ENCODE assay signal across 8 cellular contexts in the genomic region with DNA sequence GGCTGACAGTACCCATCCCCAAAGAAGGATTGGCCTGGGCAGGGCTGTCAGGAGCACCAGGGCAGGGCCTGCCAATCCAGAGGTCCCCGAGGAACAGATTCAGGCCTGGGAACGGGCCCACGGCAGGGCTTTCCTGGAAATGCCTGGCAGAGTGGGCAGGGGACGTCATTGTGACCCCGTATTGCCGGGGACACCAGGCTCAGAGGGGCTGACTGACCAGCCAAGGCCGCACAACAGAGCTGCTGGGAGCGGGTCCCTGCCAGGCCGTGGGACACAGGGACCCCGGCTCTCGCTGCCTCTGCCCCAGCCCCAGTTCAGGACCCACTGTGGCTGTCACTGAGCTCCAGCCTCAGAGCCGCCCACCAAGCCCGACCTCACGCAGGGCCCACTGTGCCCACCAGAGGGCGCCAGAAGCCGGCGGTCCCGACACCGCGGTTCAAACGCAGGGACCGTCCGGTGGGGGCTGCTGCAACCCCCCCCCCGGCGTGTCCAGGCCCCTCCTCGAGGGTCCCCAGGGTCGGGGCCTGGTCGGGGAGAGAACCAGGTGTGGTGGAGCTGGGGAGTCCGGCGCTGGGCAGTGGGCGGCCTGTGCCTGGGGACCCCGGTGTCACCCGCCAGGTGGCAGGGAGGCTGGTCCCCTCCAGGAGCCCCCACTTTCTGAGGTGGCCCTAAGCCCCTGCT. TPM values are rescaled to one million over a fixed set of nuclear protein-coding genes. Genes with fewer than 3 reads are reported as not detected.
DNase-seq lines count a peak whose midpoint lies in the region; ATAC-seq and TF ChIP-seq lines count a peak whose summit lies in the region.

No MANE protein-coding gene starts in this region.

- intact Hi-C loops in mammary epithelial cell (cut with micrococcal nuclease), result loop anchor here (1.0 to 5.0 kb wide), 2 partner anchors 46 to 140 kb away; no protein-coding TSS in a partner anchor

- DNase-seq in DMS 273 (lab: John Stamatoyannopoulos, UW; ENCODE audit: unreplicated experiment) (peak; percentile 76), DMS 273 treated with DMSO at 0.1 percent for 48 hours (lab: John Stamatoyannopoulos, UW) (no peak), mammary epithelial cell (no peak), mesothelial cell of epicardium (ENCODE audit: low spot score in 2 of 2, unreplicated experiment in 2 of 2) (peak in 1 of 2 experiments; percentile 71), NCI-H524 treated with DMSO at 0.1 percent for 48 hours (lab: John Stamatoyannopoulos, UW) (no peak)
- peak; percentile 66 to 74 for DNase-seq in stimulated activated naive CD8-positive, alpha-beta T cell treated with anti-CD3 and anti-CD28 coated beads, Interleukin-15, amount 100 ng/mL, for 72 hours

- CTCF ChIA-PET in mammary epithelial cell (lab: Charles Lee; ENCODE audit: low non-redundant PET), result interaction anchor here (0.6 to 1.8 kb wide), 2 partner anchors 46 to 137 kb away, joined by 4 read pairs; no protein-coding TSS in a partner anchor

- dilution Hi-C loops in mammary epithelial cell (cut with HindIII; ENCODE audit: low sequenced_read_pairs), result no loop called here

- no peak overlapping the region for H3K4me3 Mint-ChIP-seq in mesothelial cell of epicardium
- no peak overlapping the region for H3K4me3 Mint-ChIP-seq in stimulated activated naive CD8-positive, alpha-beta T cell treated with anti-CD3 and anti-CD28 coated beads, Interleukin-15, amount 100 ng/mL, for 72 hours

- H3K9me3 ChIP-seq in mammary epithelial cell (replicated peaks; ENCODE audit: insufficient read depth, low read length), result peaks cover 4% of the 10 kb centered on the region

- H3K9me3 Mint-ChIP-seq in mesothelial cell of epicardium, result peaks cover 5% of the 10 kb centered on the region
- peaks cover 6 to 7% of the 10 kb centered on the region in 2 donors for H3K9me3 Mint-ChIP-seq in stimulated activated naive CD8-positive, alpha-beta T cell treated with anti-CD3 and anti-CD28 coated beads, Interleukin-15, amount 100 ng/mL, for 72 hours

- in situ Hi-C loops in mammary epithelial cell (cut with MboI; ENCODE audit: low sequenced_read_pairs in 2 of 2), result loop anchor here in 1 of 2 donors (25.0 kb wide), 1 partner anchor 345 kb away; the partner anchor contains the start of genes ANTKMT, FBXL16 and METRN

- no TSS peak for BruUV-seq in mammary epithelial cell (replicated peaks; lab: Mats Ljungman, UMichigan)

- H3K4me1 ChIP-seq in mammary epithelial cell (ENCODE audit: insufficient read depth, low read length), result no peaks in the 10 kb centered on the region

- H3K4me3 ChIP-seq in WI38 (ENCODE audit: low read depth, low read length), result no peak overlapping the region
- no peak overlapping the region for H3K4me3 ChIP-seq in mammary epithelial cell (replicated peaks in 1 of 3; ENCODE audit: insufficient read depth in 1 of 3, low read depth in 2 of 3, low read length in 3 of 3)

- H3K4me1 Mint-ChIP-seq in mesothelial cell of epicardium, result no peaks in the 10 kb centered on the region
- H3K4me1 Mint-ChIP-seq in stimulated activated naive CD8-positive, alpha-beta T cell treated with anti-CD3 and anti-CD28 coated beads, Interleukin-15, amount 100 ng/mL, for 72 hours, result peaks cover 5% of the 10 kb centered on the region

- no peaks in the 10 kb centered on the region for H3K36me3 ChIP-seq in mammary epithelial cell (ENCODE audit: insufficient read depth, low read length)

- no peak overlapping the region for H3K27ac Mint-ChIP-seq in mesothelial cell of epicardium
- no peak overlapping the region for H3K27ac Mint-ChIP-seq in stimulated activated naive CD8-positive, alpha-beta T cell treated with anti-CD3 and anti-CD28 coated beads, Interleukin-15, amount 100 ng/mL, for 72 hours

- 35% methylated on average over 12 of the region's 33 CpGs for WGBS in mammary epithelial cell (ENCODE audit: low coverage, missing lambda C conversion rate)

- peaks cover 8% of the 10 kb centered on the region for H3K27me3 Mint-ChIP-seq in mesothelial cell of epicardium (ENCODE audit: low read depth)
- peaks cover 6% of the 10 kb centered on the region for H3K27me3 Mint-ChIP-seq in stimulated activated naive CD8-positive, alpha-beta T cell treated with anti-CD3 and anti-CD28 coated beads, Interleukin-15, amount 100 ng/mL, for 72 hours

- peak; percentile 68 for ATAC-seq in stimulated activated naive CD8-positive, alpha-beta T cell treated with anti-CD3 and anti-CD28 coated beads, Interleukin-15, amount 100 ng/mL, for 72 hours
- no peak for ATAC-seq in HG02571 (IDR thresholded peaks at IDR 0.05; ENCODE audit: unreplicated experiment)

- no peak overlapping the region for H3K4me2 ChIP-seq in mammary epithelial cell (ENCODE audit: insufficient read depth, low read depth, low read length)

- TF ChIP-seq CTCF in WI38 (IDR thresholded peaks at IDR 0.05; ENCODE audit: low read depth, low read length) (peak; percentile 54), mammary epithelial cell (conservative IDR thresholded peaks at IDR 0.05 in 1 of 2, IDR thresholded peaks at IDR 0.05 in 1 of 2; ENCODE audit: extremely low read depth in 1 of 2, insufficient read depth in 1 of 2, low read depth in 1 of 2, low read length in 2 of 2) (peak; percentile 40 to 76), mesothelial cell of epicardium (IDR thresholded peaks at IDR 0.05; ENCODE audit: unreplicated experiment) (peak; percentile 90)

- H2AFZ ChIP-seq in mammary epithelial cell (ENCODE audit: low read depth, low read length), result no peak overlapping the region

- no peaks in the 10 kb centered on the region for H4K20me1 ChIP-seq in mammary epithelial cell (ENCODE audit: insufficient read depth, low read length)

- no peaks in the 10 kb centered on the region for H3K79me2 ChIP-seq in mammary epithelial cell (ENCODE audit: insufficient read depth, low read length)

- no peak overlapping the region for H3K9ac ChIP-seq in mammary epithelial cell (ENCODE audit: insufficient read depth, low read length)

- H3K27ac ChIP-seq in mammary epithelial cell (ENCODE audit: insufficient read depth, low read depth, low read length), result no peak overlapping the region

- no peaks in the 10 kb centered on the region for H3K27me3 ChIP-seq in mammary epithelial cell (ENCODE audit: insufficient read depth, low read length)

- no peaks in the 10 kb centered on the region for H3K36me3 Mint-ChIP-seq in mesothelial cell of epicardium

RNA-seq across cellular contexts. Expression of gene SSTR5, which starts 15.2 kb away (rescaled TPM):
- total RNA-seq in mammary epithelial cell (not detected), mesothelial cell of epicardium (not detected in 3 replicates)
- not detected for polyA plus RNA-seq in mammary epithelial cell
- not detected for polyA minus RNA-seq in mammary epithelial cell

RNA-seq across cellular contexts. Expression of gene C1QTNF8, which starts 38.7 kb away (rescaled TPM):
- total RNA-seq in mammary epithelial cell (not detected), mesothelial cell of epicardium (0.20 TPM in 1 of 3 replicates, not detected in the others)
- polyA plus RNA-seq in mammary epithelial cell, result not detected
- not detected for polyA minus RNA-seq in mammary epithelial cell

Comparison
In these comparisons a context has a peak if more than half of its experiments do, and no peak if none do; other contexts are left out.
1. DNase-seq: peak in DMS 273 (single experiment) and stimulated activated naive CD8-positive, alpha-beta T cell treated with anti-CD3 and anti-CD28 coated beads, Interleukin-15, amount 100 ng/mL, for 72 hours (2 of 2); none in DMS 273 treated with DMSO at 0.1 percent for 48 hours (single experiment), mammary epithelial cell (single experiment) and NCI-H524 treated with DMSO at 0.1 percent for 48 hours (single experiment).
2. Peak in every context shown above with its lines, with median percentiles within 50 percentile points of each other: CTCF ChIP-seq.